Comparison of ENCODE assay signal across 16 cellular contexts in the genomic region with DNA sequence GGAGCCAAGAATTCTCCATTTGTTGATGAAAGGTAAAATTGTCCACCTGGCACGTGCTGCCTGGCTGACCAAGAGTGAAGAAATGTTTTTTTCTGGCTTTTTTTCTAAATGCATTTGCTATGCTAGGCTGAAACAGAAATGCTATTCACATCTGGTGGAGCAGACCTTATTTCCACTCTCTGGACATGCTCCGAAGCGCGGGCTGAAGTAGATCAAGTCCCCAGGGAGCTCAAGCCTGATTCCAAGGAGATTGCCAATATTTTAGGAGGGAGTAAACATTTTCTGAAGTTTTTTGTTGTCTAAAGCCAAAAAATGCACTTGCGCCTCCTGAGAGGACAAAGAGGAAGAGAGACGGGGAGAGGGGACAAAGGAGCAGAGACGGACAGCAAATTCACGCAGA. TPM values are rescaled to one million over a fixed set of nuclear protein-coding genes. Genes with fewer than 3 reads are reported as not detected.
"Had no signal": no experiment of that assay in that cellular context is flagged by ENCODE, and none has a peak within 500 bp of the region (broad histone marks: within the 10 kb centered on the region; RNA-seq: fewer than 3 reads in every experiment).

No MANE protein-coding gene starts in this region.

- H3K36me3 ChIP-seq: neural progenitor cell, suprapubic skin had no signal

- H3K4me3 ChIP-seq: body of pancreas, neural progenitor cell, suprapubic skin had no signal

- H3K4me2 ChIP-seq: neural progenitor cell, SK-N-SH had no signal

- H3K27me3 ChIP-seq: body of pancreas, neural progenitor cell, suprapubic skin had no signal

- H3K4me1 Mint-ChIP-seq: activated CD4-positive, alpha-beta T cell treated with anti-CD3 and anti-CD28 coated beads, Interleukin-2, amount 10 ng/mL, durations not matched to agents 7 days and 5 days; endodermal cell had no signal

- H3K27ac ChIP-seq: body of pancreas, neural progenitor cell, suprapubic skin had no signal

- H3K4me1 ChIP-seq: body of pancreas, neural progenitor cell had no signal

- H3K27me3 Mint-ChIP-seq: activated CD4-positive, alpha-beta T cell treated with anti-CD3 and anti-CD28 coated beads, Interleukin-2, amount 10 ng/mL, durations not matched to agents 7 days and 5 days had no signal

- ATAC-seq: esophagus mucosa had no signal

- H3K9ac ChIP-seq: neural progenitor cell, SK-N-SH had no signal

- H3K9me3 ChIP-seq: body of pancreas, SK-N-SH, suprapubic skin had no signal

- FAIRE-seq: keratinocyte had no signal

- H3K27ac Mint-ChIP-seq: activated CD4-positive, alpha-beta T cell treated with anti-CD3 and anti-CD28 coated beads, Interleukin-2, amount 10 ng/mL, durations not matched to agents 7 days and 5 days; endodermal cell had no signal

- H3K36me3 Mint-ChIP-seq: neural progenitor cell had no signal

- DNase-seq: activated CD4-positive, alpha-beta T cell treated with anti-CD3 and anti-CD28 coated beads, Interleukin-2, amount 10 ng/mL, durations not matched to agents 7 days and 5 days; activated CD4-positive, CD25-positive, alpha-beta regulatory T cell; activated naive CD4-positive, alpha-beta T cell treated with anti-CD3 and anti-CD28 coated beads, Interleukin-2, amount 50 U/mL, for 16 hours; cerebellar nuclear complex; dermis blood vessel endothelial cell; foreskin fibroblast; SK-N-SH; stimulated activated CD4-positive, alpha-beta T cell treated with anti-CD3 and anti-CD28 coated beads, Interleukin-12 subunit alpha, Interleukin-12 subunit beta, amount 100 ng/mL, for 4 hours; stimulated activated naive CD4-positive, alpha-beta T cell had no signal

- H3K9me3 Mint-ChIP-seq: activated CD4-positive, alpha-beta T cell treated with anti-CD3 and anti-CD28 coated beads, Interleukin-2, amount 10 ng/mL, durations not matched to agents 7 days and 5 days; endodermal cell; neural progenitor cell had no signal

- H2AFZ ChIP-seq: neural progenitor cell had no signal

- H3K4me3 Mint-ChIP-seq: activated CD4-positive, alpha-beta T cell treated with anti-CD3 and anti-CD28 coated beads, Interleukin-2, amount 10 ng/mL, durations not matched to agents 7 days and 5 days; endodermal cell; neural progenitor cell had no signal

RNA-seq across cellular contexts. Expression of gene SMOC2, which starts 23.3 kb away (rescaled TPM):
- total RNA-seq: activated CD4-positive, alpha-beta T cell treated with anti-CD3 and anti-CD28 coated beads, Interleukin-2, amount 10 ng/mL, durations not matched to agents 7 days and 5 days; dermis blood vessel endothelial cell; T-helper 1 cell treated with Interleukin-12 subunit alpha and Interleukin-12 subunit beta and Interleukin-4 antibody, amounts not matched to agents 30 ng/mL and 1 ng/mL, for 36 hours had no signal
- polyA plus RNA-seq: SK-N-SH had no signal
